ENCODE assay signal across 1 cellular context in genomic region chr10:80400136-80400804, GRCh38.
TF ChIP-seq lines count a peak whose summit lies in the region.

No MANE protein-coding gene starts in this region.

TF ChIP-seq in HepG2, 621 proteins besides CTCF, POLR2A, EP300 and RAD21:
- no peak for TF ChIP-seq ZNF263 (CRISPR knock-in tag; IDR thresholded peaks at IDR 0.05)
- no peak for TF ChIP-seq TOE1 (CRISPR knock-in tag; IDR thresholded peaks at IDR 0.05)
- TF ChIP-seq ZNF329 (CRISPR knock-in tag; IDR thresholded peaks at IDR 0.05; ENCODE audit: low read depth) = no peak
- no peak for TF ChIP-seq GFI1 (CRISPR knock-in tag; IDR thresholded peaks at IDR 0.05; ENCODE audit: borderline replicate concordance)
- TF ChIP-seq FOSL2 (CRISPR knock-in tag; IDR thresholded peaks at IDR 0.05) = no peak
- no peak for TF ChIP-seq ZNF83 (CRISPR knock-in tag; IDR thresholded peaks at IDR 0.05; ENCODE audit: borderline replicate concordance)
